Comparison of ENCODE assay signal across 8 cellular contexts in genomic region chr12:110079477-110080400, GRCh38. TPM values are rescaled to one million over a fixed set of nuclear protein-coding genes. Genes with fewer than 3 reads are reported as not detected.
A peak's percentile ranks its signal among the peaks of the same experiment; 100 is the strongest.
DNase-seq lines count a peak whose midpoint lies in the region; ATAC-seq and TF ChIP-seq lines count a peak whose summit lies in the region.

No MANE protein-coding gene starts in this region.

- peak; percentile 86 for ATAC-seq in GM19035 (IDR thresholded peaks at IDR 0.05; ENCODE audit: unreplicated experiment)
- ATAC-seq in HG03097 (IDR thresholded peaks at IDR 0.05; ENCODE audit: low FRiP score, unreplicated experiment): peak; percentile 82
- peak; percentile 86 to 94 (median 88) for ATAC-seq in T-cell (replicated peaks in 1 of 4)
- ATAC-seq in right lobe of liver: peak; percentile 72 to 81 (median 75)

- no peaks in the 10 kb centered on the region for H3K27me3 Mint-ChIP-seq in T-cell

- 68% methylated on average over 16 of the region's 24 CpGs for WGBS in right lobe of liver (ENCODE audit: insufficient coverage, low coverage, low lambda C conversion rate, missing lambda C conversion rate)

- H3K4me3 ChIP-seq in right lobe of liver: peak overlapping the region in 1 of 3 donors; percentile 19

- H3K9me3 Mint-ChIP-seq in T-cell: peaks cover 0 to 4% (median 0%) of the 10 kb centered on the region in 3 donors

- no peaks in the 10 kb centered on the region for H3K27me3 ChIP-seq in right lobe of liver

- peaks cover 20 to 29% (median 22%) of the 10 kb centered on the region in 3 donors for H3K4me1 Mint-ChIP-seq in T-cell

- H3K36me3 Mint-ChIP-seq in T-cell: peaks cover 3% of the 10 kb centered on the region

- H3K27ac ChIP-seq in right lobe of liver: peak overlapping the region in 2 of 3 donors; percentile 34 to 51

- intact Hi-C loops in right lobe of liver (cut with DNase I): no loop called here

- H3K36me3 ChIP-seq in right lobe of liver: no peaks in the 10 kb centered on the region

- DNase-seq in T-cell (peak; percentile 49 to 80 (median 70)), right lobe of liver (peak in 1 of 3 donors; percentile 42), DMS79 (lab: John Stamatoyannopoulos, UW) (no peak), NCI-H1048 (lab: John Stamatoyannopoulos, UW) (no peak)
- DNase-seq in activated naive CD8-positive, alpha-beta T cell treated with anti-CD3 and anti-CD28 coated beads, Interleukin-2, amount 50 U/mL, for 16 hours (ENCODE audit: low read depth, low spot score): peak; percentile 35
- DNase-seq in stimulated activated CD8-positive, alpha-beta memory T cell treated with anti-CD3 and anti-CD28 coated beads, Interleukin-4, amount 100 ng/mL, for 1 hour (ENCODE audit: low read depth in 2 of 2, low spot score in 1 of 2): peak; percentile 17 to 55

- H3K9me3 ChIP-seq in right lobe of liver: no peaks in the 10 kb centered on the region

- H3K4me1 ChIP-seq in right lobe of liver: no peaks in the 10 kb centered on the region

- H3K27ac Mint-ChIP-seq in T-cell: peak overlapping the region; percentile 98

- CTCF ChIA-PET in T-cell (lab: Charles Lee): interaction anchor here in 1 of 2 donors (0.7 to 1.4 kb wide), 7 partner anchors 19 to 520 kb away, joined by 3 to 8 read pairs (median 3); partner anchors contain the start of genes ATP2A2 and IFT81

- TF ChIP-seq CTCF in right lobe of liver (IDR thresholded peaks at IDR 0.05): no peak

- TF ChIP-seq POLR2A in right lobe of liver (IDR thresholded peaks at IDR 0.05): no peak

- peak overlapping the region; percentile 76 to 84 (median 78) for H3K4me3 Mint-ChIP-seq in T-cell

- POLR2A ChIA-PET in T-cell (lab: Charles Lee): interaction anchor here in 1 of 2 donors (0.9 kb wide), 1 partner anchor 8 kb away, joined by 3 read pairs; no protein-coding TSS in a partner anchor

RNA-seq across cellular contexts. Expression of gene C12orf76, which starts 31.4 kb away (rescaled TPM):
- total RNA-seq in T-cell (10 to 100 TPM; 13.6 to 31.0 (median 28.5) TPM), right lobe of liver (10 to 100 TPM in 1 of 6 experiments, 1 to 10 TPM in 5; 3.0 to 10.1 (median 6.4) TPM)

RNA-seq across cellular contexts. Expression of gene IFT81, which starts 44.4 kb away (rescaled TPM):
- 1 to 10 TPM in 4 of 5 donors, under 1 TPM in 1; 0.73 to 2.3 (median 1.5) TPM for total RNA-seq in T-cell
- 1 to 10 TPM; 1.3 to 5.1 (median 2.5) TPM for total RNA-seq in right lobe of liver

Comparison
In these comparisons a context has a peak if more than half of its experiments do, and no peak if none do; other contexts are left out.
1. DNase-seq: peak in T-cell (34 of 34), activated naive CD8-positive, alpha-beta T cell treated with anti-CD3 and anti-CD28 coated beads, Interleukin-2, amount 50 U/mL, for 16 hours (single experiment) and stimulated activated CD8-positive, alpha-beta memory T cell treated with anti-CD3 and anti-CD28 coated beads, Interleukin-4, amount 100 ng/mL, for 1 hour (2 of 2); none in DMS79 (single experiment) and NCI-H1048 (single experiment).
2. Peak in every context shown above with its lines, with median percentiles within 50 percentile points of each other: ATAC-seq.